Comparison of ENCODE assay signal across 8 cellular contexts in the genomic region with DNA sequence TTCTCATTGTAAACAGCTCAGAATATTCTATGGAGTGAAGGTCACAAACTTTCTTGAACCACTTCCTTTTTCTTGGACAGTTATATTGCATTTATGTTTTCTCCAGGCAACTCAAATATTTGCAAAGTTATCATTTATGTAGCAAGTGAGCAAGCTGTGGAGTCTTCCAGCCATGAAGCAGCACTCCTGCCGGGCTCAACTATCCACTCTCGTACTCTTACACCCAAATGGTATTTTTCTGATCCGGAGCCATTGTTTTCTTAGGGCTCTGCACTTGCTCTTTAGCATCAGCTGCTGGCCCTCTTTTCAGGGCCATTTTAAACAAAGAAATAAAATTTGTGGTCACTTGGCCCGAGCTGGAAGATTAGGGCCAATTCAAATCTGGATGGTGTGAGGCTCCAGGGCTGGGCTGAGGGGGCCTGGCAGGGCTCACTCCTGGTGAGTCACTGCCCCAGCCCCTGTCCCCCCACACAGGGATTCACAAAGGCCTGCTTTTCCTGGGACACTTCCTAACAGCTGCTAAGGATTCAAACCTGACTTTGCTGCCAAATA. TPM values are rescaled to one million over a fixed set of nuclear protein-coding genes. Genes with fewer than 3 reads are reported as not detected.
A peak's percentile ranks its signal among the peaks of the same experiment; 100 is the strongest.
DNase-seq lines count a peak whose midpoint lies in the region; ATAC-seq lines count a peak whose summit lies in the region.

No MANE protein-coding gene starts in this region.

- peaks cover 5% of the 10 kb centered on the region for H3K9me3 Mint-ChIP-seq in activated CD4-positive, alpha-beta memory T cell treated with anti-CD3 and anti-CD28 coated beads, Interleukin-2, amount 10 ng/mL, durations not matched to agents 7 days and 5 days

- 40% methylated on average over 4 of the region's 4 CpGs for WGBS in right cardiac atrium

- H3K36me3 Mint-ChIP-seq in activated CD4-positive, alpha-beta memory T cell treated with anti-CD3 and anti-CD28 coated beads, Interleukin-2, amount 10 ng/mL, durations not matched to agents 7 days and 5 days (ENCODE audit: low read depth) = peaks cover 52% of the 10 kb centered on the region

- intact Hi-C loops in right cardiac atrium (cut with DNase I) = no loop called here

- no peaks in the 10 kb centered on the region for H3K36me3 ChIP-seq in stomach smooth muscle (ENCODE audit: control insufficient read depth in 2 of 2, insufficient read depth in 2 of 2, low read length in 2 of 2)

- H3K9me3 ChIP-seq in right cardiac atrium (ENCODE audit: control insufficient read depth, low read length) (no peaks in the 10 kb centered on the region), stomach smooth muscle (ENCODE audit: control insufficient read depth in 2 of 2, low read length in 2 of 2) (no peaks in the 10 kb centered on the region)

- H3K27me3 ChIP-seq in right cardiac atrium (ENCODE audit: control insufficient read depth, insufficient read depth) (no peaks in the 10 kb centered on the region), stomach smooth muscle (ENCODE audit: control insufficient read depth in 1 of 2, insufficient read depth in 2 of 2, low read length in 2 of 2) (peaks cover 3 to 5% of the 10 kb centered on the region in 2 donors)

- H3K27ac ChIP-seq in right cardiac atrium (ENCODE audit: low read length) (peak overlapping the region; percentile 48), stomach smooth muscle (ENCODE audit: low read length) (peak overlapping the region; percentile 18)

- peak overlapping the region; percentile 88 for H3K27ac Mint-ChIP-seq in activated CD4-positive, alpha-beta memory T cell treated with anti-CD3 and anti-CD28 coated beads, Interleukin-2, amount 10 ng/mL, durations not matched to agents 7 days and 5 days

- peak overlapping the region; percentile 8 for H3K4me3 Mint-ChIP-seq in activated CD4-positive, alpha-beta memory T cell treated with anti-CD3 and anti-CD28 coated beads, Interleukin-2, amount 10 ng/mL, durations not matched to agents 7 days and 5 days

- CTCF ChIA-PET in activated CD4-positive, alpha-beta memory T cell treated with anti-CD3 and anti-CD28 coated beads, Interleukin-2, amount 10 ng/mL, durations not matched to agents 7 days and 5 days (lab: Charles Lee) = interaction anchor here (0.6 to 2.2 kb wide), 8 partner anchors 9 to 70 kb away, joined by 3 to 17 read pairs (median 6); no protein-coding TSS in a partner anchor

- H3K4me3 ChIP-seq in right cardiac atrium (ENCODE audit: low read length) = no peak overlapping the region
- H3K4me3 ChIP-seq in stomach smooth muscle (ENCODE audit: low read length in 2 of 2) = no peak overlapping the region

- DNase-seq in NCI-H1694 treated with DMSO at 0.1 percent for 48 hours (lab: John Stamatoyannopoulos, UW) (peak; percentile 22), NCI-H1694 (lab: John Stamatoyannopoulos, UW) (no peak), right cardiac atrium (peak; percentile 59 to 83 (median 82)), HuH-7 (ENCODE audit: low spot score) (no peak), NCI-H1105 treated with DMSO at 0.1 percent for 48 hours (lab: John Stamatoyannopoulos, UW) (no peak)
- no peak for DNase-seq in activated CD4-positive, alpha-beta memory T cell treated with anti-CD3 and anti-CD28 coated beads, Interleukin-2, amount 10 ng/mL, durations not matched to agents 7 days and 5 days
- DNase-seq in stimulated activated CD4-positive, alpha-beta T cell treated with anti-CD3 and anti-CD28 coated beads, Interleukin-2, amount 100 ng/mL, for 24 hours = no peak

- H3K4me1 Mint-ChIP-seq in activated CD4-positive, alpha-beta memory T cell treated with anti-CD3 and anti-CD28 coated beads, Interleukin-2, amount 10 ng/mL, durations not matched to agents 7 days and 5 days = peaks cover 80% of the 10 kb centered on the region

- POLR2A ChIA-PET in activated CD4-positive, alpha-beta memory T cell treated with anti-CD3 and anti-CD28 coated beads, Interleukin-2, amount 10 ng/mL, durations not matched to agents 7 days and 5 days (lab: Charles Lee) = interaction anchor here (0.9 to 3.1 kb wide), 13 partner anchors 8 to 40 kb away, joined by 3 to 32 read pairs (median 9); a partner anchor contains a TSS

- peak; percentile 74 for ATAC-seq in right cardiac atrium

- H3K27me3 Mint-ChIP-seq in activated CD4-positive, alpha-beta memory T cell treated with anti-CD3 and anti-CD28 coated beads, Interleukin-2, amount 10 ng/mL, durations not matched to agents 7 days and 5 days = no peaks in the 10 kb centered on the region

- H3K9ac ChIP-seq in stomach smooth muscle (ENCODE audit: low read length in 2 of 2) = peak overlapping the region in 1 of 2 donors; percentile 7

- H3K4me1 ChIP-seq in right cardiac atrium (ENCODE audit: control insufficient read depth, insufficient read depth, low read length) (peaks cover 15% of the 10 kb centered on the region), stomach smooth muscle (ENCODE audit: control insufficient read depth, insufficient read depth, low read length) (peaks cover 36% of the 10 kb centered on the region)

RNA-seq across cellular contexts. Expression of a gene that starts 19.7 kb away (rescaled TPM):
- 10 to 100 TPM; 86.2 to 89.5 TPM for total RNA-seq in activated CD4-positive, alpha-beta memory T cell treated with anti-CD3 and anti-CD28 coated beads, Interleukin-2, amount 10 ng/mL, durations not matched to agents 7 days and 5 days
- 10 to 100 TPM; 12.1 to 18.0 (median 14.8) TPM for total RNA-seq in right cardiac atrium
- 5.2 TPM for polyA plus RNA-seq in right cardiac atrium

RNA-seq across cellular contexts. Expression of a gene that starts 38.1 kb away (rescaled TPM):
- 10 to 100 TPM; 30.4 to 34.5 TPM for total RNA-seq in activated CD4-positive, alpha-beta memory T cell treated with anti-CD3 and anti-CD28 coated beads, Interleukin-2, amount 10 ng/mL, durations not matched to agents 7 days and 5 days
- 10 to 100 TPM; 78.1 to 82.4 (median 78.7) TPM for total RNA-seq in right cardiac atrium
- polyA plus RNA-seq in right cardiac atrium = 111 TPM

Comparison
In these comparisons a context has a peak if more than half of its experiments do, and no peak if none do; other contexts are left out.
1. DNase-seq: peak in NCI-H1694 treated with DMSO at 0.1 percent for 48 hours (single experiment) and right cardiac atrium (3 of 3); none in NCI-H1694 (single experiment), activated CD4-positive, alpha-beta memory T cell treated with anti-CD3 and anti-CD28 coated beads, Interleukin-2, amount 10 ng/mL, durations not matched to agents 7 days and 5 days (single experiment), HuH-7 (single experiment), NCI-H1105 treated with DMSO at 0.1 percent for 48 hours (single experiment) and stimulated activated CD4-positive, alpha-beta T cell treated with anti-CD3 and anti-CD28 coated beads, Interleukin-2, amount 100 ng/mL, for 24 hours (0 of 2).
2. RNA of a gene that starts 19.7 kb away (total RNA-seq): 86.2 to 89.5 TPM in activated CD4-positive, alpha-beta memory T cell treated with anti-CD3 and anti-CD28 coated beads, Interleukin-2, amount 10 ng/mL, durations not matched to agents 7 days and 5 days; 12.1 to 18.0 TPM in right cardiac atrium; every median in the first group is over 4 times any median in the second.